26 cellular contexts compared by ENCODE assay signal in genomic region chr20:47427067-47427466, GRCh38.
"Had no signal": no experiment of that assay in that cellular context is flagged by ENCODE, and none has a peak within 500 bp of the region (broad histone marks: within the 10 kb centered on the region; RNA-seq: fewer than 3 reads in every experiment).

No MANE protein-coding gene starts in this region.

- FAIRE-seq: keratinocyte had no signal

- H3K36me3 ChIP-seq: left lung, lower lobe of right lung, ovary, right atrium auricular region, right lobe of liver, stomach, thyroid gland, transverse colon, upper lobe of left lung, vagina had no signal

- H3K4me1 Mint-ChIP-seq: natural killer cell had no signal

- H3K27me3 ChIP-seq: left lung, ovary, right atrium auricular region, right lobe of liver, stomach, testis, thyroid gland, transverse colon, upper lobe of left lung, vagina had no signal

- H3K4me3 Mint-ChIP-seq: naive B cell; natural killer cell; stimulated activated naive B cell treated with anti-CD40 and anti-IgM and Interleukin-4, amounts not matched to agents 10 μg/mL and 1 μg/mL and 100 μg/mL, for 72 hours had no signal

- ATAC-seq: left colon; left lung; lower lobe of right lung; natural killer cell; right lobe of liver; stimulated activated naive B cell treated with anti-CD40 and anti-IgM and Interleukin-4, amounts not matched to agents 10 μg/mL and 1 μg/mL and 100 μg/mL, for 72 hours; stimulated activated naive CD8-positive, alpha-beta T cell treated with anti-CD3 and anti-CD28 coated beads, Interleukin-15, Interleukin-2, amounts not matched to agents 100 U/mL and 50 U/mL, for 24 hours had no signal

- H3K4me2 ChIP-seq: smooth muscle cell had no signal

- H3K9me3 ChIP-seq: ovary, testis, thyroid gland had no signal

- H3K4me1 ChIP-seq: lower lobe of right lung, right atrium auricular region, right lobe of liver, stomach, testis, thyroid gland, transverse colon, vagina had no signal

- H3K4me3 ChIP-seq: left lung, lower lobe of right lung, ovary, right atrium auricular region, right lobe of liver, smooth muscle cell, stomach, testis, thyroid gland, transverse colon, upper lobe of left lung, vagina had no signal

- H3K27ac Mint-ChIP-seq: naive B cell, natural killer cell, progenitor cell of endocrine pancreas had no signal

- H3K27ac ChIP-seq: left lung, lower lobe of right lung, ovary, right atrium auricular region, right lobe of liver, stomach, testis, thyroid gland, transverse colon, upper lobe of left lung, vagina had no signal

- H3K27me3 Mint-ChIP-seq: naive B cell; progenitor cell of endocrine pancreas; stimulated activated naive B cell treated with anti-CD40 and anti-IgM and Interleukin-4, amounts not matched to agents 10 μg/mL and 1 μg/mL and 100 μg/mL, for 72 hours had no signal

- DNase-seq: hippocampal formation; left colon; left lung; lower lobe of right lung; mammary epithelial cell; mesenchymal stem cell; naive B cell; natural killer cell; ovary; stimulated activated CD4-positive, alpha-beta T cell treated with anti-CD3 and anti-CD28 coated beads, Interleukin-1b, Interleukin-23, amount 100 ng/mL, for 48 hours; stimulated activated CD4-positive, alpha-beta T cell treated with anti-CD3 and anti-CD28 coated beads, Interleukin-2, amount 100 ng/mL, for 48 hours; stimulated activated CD4-positive, alpha-beta T cell treated with anti-CD3 and anti-CD28 coated beads, Interleukin-4, amount 100 ng/mL, for 4 hours; stimulated activated CD8-positive, alpha-beta memory T cell treated with anti-CD3 and anti-CD28 coated beads, Interleukin-4, amount 100 ng/mL, for 48 hours; stimulated activated naive B cell treated with anti-CD40 and anti-IgM and Interleukin-4, amounts not matched to agents 10 μg/mL and 1 μg/mL and 100 μg/mL, for 72 hours; stimulated activated naive CD8-positive, alpha-beta T cell treated with anti-CD3 and anti-CD28 coated beads, Interleukin-15, Interleukin-2, amounts not matched to agents 100 U/mL and 50 U/mL, for 24 hours; stomach; testis; thyroid gland; transverse colon; upper lobe of left lung had no signal
